ENCODE assay signal across 11 cellular contexts in genomic region chr6:75275067-75275466, GRCh38.
DNase-seq lines count a peak whose midpoint lies in the region; ATAC-seq, FAIRE-seq and TF ChIP-seq lines count a peak whose summit lies in the region.
"Had no signal": no experiment of that assay in that cellular context is flagged by ENCODE, and none has a peak within 500 bp of the region (broad histone marks: within the 10 kb centered on the region; RNA-seq: fewer than 3 reads in every experiment).

No MANE protein-coding gene starts in this region.

- no peak for TF ChIP-seq POLR2A in erythroblast (IDR thresholded peaks at IDR 0.05; ENCODE audit: low read length)

- TF ChIP-seq CTCF in epithelial cell of esophagus (IDR thresholded peaks at IDR 0.05; ENCODE audit: insufficient read depth, low read depth, low read length, missing control alignments) = no peak
- TF ChIP-seq CTCF in D721Med (IDR thresholded peaks at IDR 0.05; ENCODE audit: insufficient read depth, missing control alignments) = no peak

- no peak for FAIRE-seq in D721Med (lab: Jason Lieb, UNC)

- ATAC-seq in stimulated activated effector memory CD8-positive, alpha-beta T cell treated with anti-CD3 and anti-CD28 coated beads, Interleukin-12 subunit alpha, Interleukin-12 subunit beta, amount 100 ng/mL, for 72 hours = peak; percentile 82
- ATAC-seq: effector memory CD8-positive, alpha-beta T cell had no signal

- H3K4me3 Mint-ChIP-seq in activated naive CD4-positive, alpha-beta T cell treated with anti-CD3 and anti-CD28 coated beads, Interleukin-2, amount 50 U/mL, for 24 hours = peak overlapping the region; percentile 16
- no peak overlapping the region for H3K4me3 Mint-ChIP-seq in stimulated activated effector memory CD8-positive, alpha-beta T cell treated with anti-CD3 and anti-CD28 coated beads, Interleukin-12 subunit alpha, Interleukin-12 subunit beta, amount 100 ng/mL, for 72 hours
- H3K4me3 Mint-ChIP-seq: effector memory CD8-positive, alpha-beta T cell had no signal

- no peaks in the 10 kb centered on the region for H3K9me3 Mint-ChIP-seq in activated naive CD4-positive, alpha-beta T cell treated with anti-CD3 and anti-CD28 coated beads, Interleukin-2, amount 50 U/mL, for 24 hours
- H3K9me3 Mint-ChIP-seq in stimulated activated effector memory CD8-positive, alpha-beta T cell treated with anti-CD3 and anti-CD28 coated beads, Interleukin-12 subunit alpha, Interleukin-12 subunit beta, amount 100 ng/mL, for 72 hours = no peaks in the 10 kb centered on the region
- H3K9me3 Mint-ChIP-seq: effector memory CD8-positive, alpha-beta T cell had no signal

- no peak overlapping the region for H3K4me3 ChIP-seq in epithelial cell of esophagus (ENCODE audit: low read length)

- no peak for DNase-seq in activated naive CD4-positive, alpha-beta T cell (lab: John Stamatoyannopoulos, UW)
- DNase-seq in RKO (ENCODE audit: low spot score) = peak; percentile 89
- DNase-seq in epithelial cell of esophagus (ENCODE audit: low read depth) = peak; percentile 87
- no peak for DNase-seq in stimulated activated effector memory CD8-positive, alpha-beta T cell treated with anti-CD3 and anti-CD28 coated beads, Interleukin-12 subunit alpha, Interleukin-12 subunit beta, amount 100 ng/mL, for 72 hours (ENCODE audit: low spot score in 2 of 2)
- no peak for DNase-seq in erythroblast (lab: John Stamatoyannopoulos, UW)
- no peak for DNase-seq in D721Med (ENCODE audit: insufficient read length, low spot score)
- DNase-seq in GDM1 (lab: John Stamatoyannopoulos, UW) = no peak
- DNase-seq: COR-L47; effector memory CD8-positive, alpha-beta T cell; Karpas-422 had no signal

- peak overlapping the region; percentile 79 for H3K27ac Mint-ChIP-seq in activated naive CD4-positive, alpha-beta T cell treated with anti-CD3 and anti-CD28 coated beads, Interleukin-2, amount 50 U/mL, for 24 hours
- H3K27ac Mint-ChIP-seq in stimulated activated effector memory CD8-positive, alpha-beta T cell treated with anti-CD3 and anti-CD28 coated beads, Interleukin-12 subunit alpha, Interleukin-12 subunit beta, amount 100 ng/mL, for 72 hours = peak overlapping the region; percentile 8

- no peaks in the 10 kb centered on the region for H3K27me3 Mint-ChIP-seq in activated naive CD4-positive, alpha-beta T cell treated with anti-CD3 and anti-CD28 coated beads, Interleukin-2, amount 50 U/mL, for 24 hours
- H3K27me3 Mint-ChIP-seq: effector memory CD8-positive, alpha-beta T cell had no signal

- H3K36me3 Mint-ChIP-seq in activated naive CD4-positive, alpha-beta T cell treated with anti-CD3 and anti-CD28 coated beads, Interleukin-2, amount 50 U/mL, for 24 hours = peaks cover 41% of the 10 kb centered on the region
- peaks cover 14% of the 10 kb centered on the region for H3K36me3 Mint-ChIP-seq in stimulated activated effector memory CD8-positive, alpha-beta T cell treated with anti-CD3 and anti-CD28 coated beads, Interleukin-12 subunit alpha, Interleukin-12 subunit beta, amount 100 ng/mL, for 72 hours

- peaks cover 82% of the 10 kb centered on the region for H3K4me1 Mint-ChIP-seq in activated naive CD4-positive, alpha-beta T cell treated with anti-CD3 and anti-CD28 coated beads, Interleukin-2, amount 50 U/mL, for 24 hours
- peaks cover 77% of the 10 kb centered on the region for H3K4me1 Mint-ChIP-seq in stimulated activated effector memory CD8-positive, alpha-beta T cell treated with anti-CD3 and anti-CD28 coated beads, Interleukin-12 subunit alpha, Interleukin-12 subunit beta, amount 100 ng/mL, for 72 hours

Comparison
In these comparisons a context has a peak if more than half of its experiments do, and no peak if none do; other contexts are left out.
1. DNase-seq: peak in RKO (single experiment) and epithelial cell of esophagus (single experiment); none in activated naive CD4-positive, alpha-beta T cell (0 of 4), stimulated activated effector memory CD8-positive, alpha-beta T cell treated with anti-CD3 and anti-CD28 coated beads, Interleukin-12 subunit alpha, Interleukin-12 subunit beta, amount 100 ng/mL, for 72 hours (0 of 2), erythroblast (0 of 2), D721Med (single experiment) and GDM1 (single experiment).